8 cellular contexts compared by ENCODE assay signal in the genomic region with DNA sequence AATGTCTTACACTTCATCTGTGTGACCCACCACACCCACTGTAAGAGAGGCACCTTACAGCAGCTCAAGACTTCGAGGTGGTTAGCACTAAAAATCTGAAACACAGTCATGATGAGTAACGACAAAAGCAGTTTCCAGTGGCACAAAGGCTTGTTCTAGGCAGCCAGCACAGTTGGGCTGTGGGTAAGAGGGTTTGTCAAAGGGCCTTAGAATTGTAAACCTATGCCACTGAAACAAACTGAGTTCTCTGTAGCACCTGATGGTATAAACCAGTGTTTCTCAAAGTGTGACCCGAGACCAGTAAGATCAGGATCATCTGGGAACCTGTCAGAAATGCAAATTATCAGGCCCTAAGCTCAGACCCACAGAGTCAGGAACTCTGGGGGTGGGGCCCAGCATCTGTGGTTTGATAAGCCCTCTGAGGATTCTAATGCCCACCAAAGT. TPM values are rescaled to one million over a fixed set of nuclear protein-coding genes. Genes with fewer than 3 reads are reported as not detected.
DNase-seq lines count a peak whose midpoint lies in the region; ATAC-seq and TF ChIP-seq lines count a peak whose summit lies in the region.

No MANE protein-coding gene starts in this region.

- H2AFZ ChIP-seq in GM23338, result no peak overlapping the region

- no peaks in the 10 kb centered on the region for H3K79me2 ChIP-seq in GM23338 (replicated peaks; ENCODE audit: insufficient read depth)

- H3K9me3 ChIP-seq in BLaER1 treated with 17β-estradiol and CSF1 and Interleukin-3, amounts not matched to agents 10 nM and 100 nM (replicated peaks in 1 of 11), result no peaks in the 10 kb centered on the region
- H3K9me3 ChIP-seq in upper lobe of right lung, result no peaks in the 10 kb centered on the region

- H3K4me1 Mint-ChIP-seq in GM23338, result peaks cover 19% of the 10 kb centered on the region

- H3F3A ChIP-seq in GM23338 (replicated peaks; ENCODE audit: low read depth), result no peaks in the 10 kb centered on the region

- no peak overlapping the region for H3K4me3 ChIP-seq in BLaER1 treated with 17β-estradiol and CSF1 and Interleukin-3, amounts not matched to agents 10 nM and 100 nM
- H3K4me3 ChIP-seq in upper lobe of right lung (no peak overlapping the region), GM23338 (no peak overlapping the region)

- peaks cover 26 to 35% (median 30%) of the 10 kb centered on the region in 10 experiments for H3K4me1 ChIP-seq in BLaER1 treated with 17β-estradiol and CSF1 and Interleukin-3, amounts not matched to agents 10 nM and 100 nM
- H3K4me1 ChIP-seq in upper lobe of right lung (peaks cover 44% of the 10 kb centered on the region), GM23338 (ENCODE audit: insufficient read depth) (no peaks in the 10 kb centered on the region)

- H3K27me3 ChIP-seq in BLaER1 treated with 17β-estradiol and CSF1 and Interleukin-3, amounts not matched to agents 10 nM and 100 nM, result no peaks in the 10 kb centered on the region; a peak in 1 of 22 replicates
- H3K27me3 ChIP-seq in upper lobe of right lung (no peaks in the 10 kb centered on the region), GM23338 (ENCODE audit: insufficient read depth) (no peaks in the 10 kb centered on the region)

- H3K36me3 Mint-ChIP-seq in GM23338 (ENCODE audit: low read depth), result no peaks in the 10 kb centered on the region

- H3K27ac Mint-ChIP-seq in GM23338, result no peak overlapping the region

- no peak overlapping the region; a peak in 1 of 22 replicates for H3K9ac ChIP-seq in BLaER1 treated with 17β-estradiol and CSF1 and Interleukin-3, amounts not matched to agents 10 nM and 100 nM

- peak; percentile 15 for DNase-seq in activated CD8-positive, alpha-beta memory T cell treated with anti-CD3 and anti-CD28 coated beads, Interleukin-2, amount 50 U/mL, for 24 hours (ENCODE audit: extremely low read depth)
- DNase-seq in left colon (no peak), upper lobe of right lung (no peak), GM23338 (ENCODE audit: low spot score) (no peak), cerebellar cortex (ENCODE audit: low spot score) (no peak)

- peak overlapping the region; percentile 68 to 92 (median 75); a peak in 21 of 22 replicates for H3K4me2 ChIP-seq in BLaER1 treated with 17β-estradiol and CSF1 and Interleukin-3, amounts not matched to agents 10 nM and 100 nM
- no peak overlapping the region for H3K4me2 ChIP-seq in GM23338

- H3K9me2 ChIP-seq in GM23338 (ENCODE audit: insufficient read depth), result 0 out of 2 replicates have a peak, but pooled peaks cover 3% of the 10 kb centered on the region

- no peak overlapping the region for H3K4me3 Mint-ChIP-seq in GM23338

- H3K36me3 ChIP-seq in BLaER1 treated with 17β-estradiol and CSF1 and Interleukin-3, amounts not matched to agents 10 nM and 100 nM, result no peaks in the 10 kb centered on the region
- H3K36me3 ChIP-seq in upper lobe of right lung, result no peaks in the 10 kb centered on the region
- H3K36me3 ChIP-seq in GM23338 (ENCODE audit: insufficient read depth), result no peaks in the 10 kb centered on the region

- intact Hi-C loops in left colon (cut with DNase I, micrococcal nuclease), result no loop called here
- intact Hi-C loops in upper lobe of right lung (cut with DNase I), result no loop called here

- peak; percentile 48 for ATAC-seq in HG03045 (IDR thresholded peaks at IDR 0.05; ENCODE audit: unreplicated experiment)
- ATAC-seq in left colon, result peak; percentile 11
- ATAC-seq in upper lobe of right lung, result no peak
- ATAC-seq in GM21737 (IDR thresholded peaks at IDR 0.05; ENCODE audit: unreplicated experiment), result no peak
- ATAC-seq in GM23338, result no peak

- TF ChIP-seq CTCF in upper lobe of right lung (IDR thresholded peaks at IDR 0.05) (no peak), GM23338 (conservative IDR thresholded peaks at IDR 0.05; ENCODE audit: low read depth in 2 of 2) (no peak)

- no peaks in the 10 kb centered on the region for H3K9me3 Mint-ChIP-seq in GM23338

- H3K27ac ChIP-seq in BLaER1 treated with 17β-estradiol and CSF1 and Interleukin-3, amounts not matched to agents 10 nM and 100 nM, result peak overlapping the region in 5 of 11 experiments; percentile 40 to 57 (median 54); a peak in 5 of 22 replicates
- H3K27ac ChIP-seq in upper lobe of right lung (peak overlapping the region; percentile 47), GM23338 (ENCODE audit: low read depth) (no peak overlapping the region)

- no peaks in the 10 kb centered on the region for H4K20me1 ChIP-seq in BLaER1 treated with 17β-estradiol and CSF1 and Interleukin-3, amounts not matched to agents 10 nM and 100 nM
- H4K20me1 ChIP-seq in GM23338 (replicated peaks; ENCODE audit: insufficient read depth), result no peaks in the 10 kb centered on the region

- H3K27me3 Mint-ChIP-seq in GM23338 (ENCODE audit: insufficient read depth, low read depth, poor library complexity), result no peaks in the 10 kb centered on the region

TF ChIP-seq in GM23338, 12 proteins besides CTCF, POLR2A, EP300 and RAD21 (continues in another document):
- TF ChIP-seq ETS1 (IDR thresholded peaks at IDR 0.05) (no peak), NANOG (IDR thresholded peaks at IDR 0.05; ENCODE audit: borderline replicate concordance) (no peak), JUNB (IDR thresholded peaks at IDR 0.05; ENCODE audit: unreplicated experiment) (no peak), EZH2phosphoT487 (IDR thresholded peaks at IDR 0.05; ENCODE audit: unreplicated experiment) (no peak), CREB1 (CRISPR knock-in tag; IDR thresholded peaks at IDR 0.05; ENCODE audit: low read depth) (no peak), ZNF331 (CRISPR knock-in tag; IDR thresholded peaks at IDR 0.05; ENCODE audit: low read depth) (no peak), STAT1 (IDR thresholded peaks at IDR 0.05; ENCODE audit: unreplicated experiment) (no peak)

RNA-seq across cellular contexts. Expression of gene DAPK2, which starts 36.5 kb away (rescaled TPM):
- total RNA-seq in left colon (10 to 100 TPM; 48.8 to 58.3 TPM), upper lobe of right lung (73.3 TPM)
- 3.1 and 3.9 TPM in 2 replicates for total RNA-seq in GM23338 (2014; rRNA removed; shearing (Covaris generic))
- polyA plus RNA-seq in GM23338 (2016; fragmentation: Nextera tagmentation; extraction: Ambion mirVana), result 1.6 and 2.2 TPM in 2 replicates

Comparison
In these comparisons a context has a peak if more than half of its experiments do, and no peak if none do; other contexts are left out.
1. ATAC-seq: peak in HG03045 (single experiment) and left colon (single experiment); none in upper lobe of right lung (single experiment), GM21737 (single experiment) and GM23338 (single experiment).
2. RNA of gene DAPK2, which starts 36.5 kb away (total RNA-seq): 73.3 TPM in upper lobe of right lung (single experiment) and 48.8 to 58.3 TPM in left colon; 3.1 to 3.9 TPM in GM23338; every median in the first group is over 10 times any median in the second.